24 cellular contexts compared by ENCODE assay signal in genomic region chr1:80365634-80366033, GRCh38.
"Had no signal": no experiment of that assay in that cellular context is flagged by ENCODE, and none has a peak within 500 bp of the region (broad histone marks: within the 10 kb centered on the region; RNA-seq: fewer than 3 reads in every experiment).

No MANE protein-coding gene starts in this region.

- DNase-seq: activated CD4-positive, alpha-beta T cell treated with anti-CD3 and anti-CD28 coated beads, Interleukin-2, amount 10 ng/mL, durations not matched to agents 24 days and 14 days; activated CD4-positive, alpha-beta T cell treated with anti-CD3 and anti-CD28 coated beads, Interleukin-2, amount 50 U/mL, for 4 hours; activated CD8-positive, alpha-beta T cell treated with anti-CD3 and anti-CD28 coated beads for 36 hours; activated gamma-delta T cell; activated naive CD4-positive, alpha-beta T cell treated with Interleukin-2 at 50 U/mL for 16 hours; activated naive CD8-positive, alpha-beta T cell treated with anti-CD3 and anti-CD28 coated beads, Interleukin-2, amount 10 ng/mL, durations not matched to agents 7 days and 5 days; activated T-cell treated with anti-CD3 and anti-CD28 coated beads, Interleukin-2, amount 50 U/mL, for 24 hours; body of pancreas; MM.1S; MV-4-11; NCI-H1092; NCI-H1436; NCI-H1694; NCI-H1930; NCI-H2081 treated with DMSO at 0.1 percent for 48 hours; NCI-H510A; NCI-H748 treated with DMSO at 0.1 percent for 48 hours; NK-92 treated with Interleukin-12 subunit alpha and Interleukin-12 subunit beta, amount 100 ng/mL, for 24 hours; PC-9; Right ventricle myocardium superior; T1000 had no signal

- H3K27me3 ChIP-seq: body of pancreas, breast epithelium had no signal

- H3K4me1 ChIP-seq: body of pancreas, breast epithelium had no signal

- H2AFZ ChIP-seq: PC-9 had no signal

- H3K27ac ChIP-seq: body of pancreas, breast epithelium, KMS-11, PC-9 had no signal

- H3K9me3 ChIP-seq: body of pancreas, breast epithelium had no signal

- H3K4me3 ChIP-seq: body of pancreas, breast epithelium, PC-9 had no signal

- H3K4me2 ChIP-seq: KMS-11, PC-9 had no signal

- ATAC-seq: activated CD8-positive, alpha-beta T cell treated with anti-CD3 and anti-CD28 coated beads for 36 hours; body of pancreas had no signal

- FAIRE-seq: astrocyte had no signal

- H3K9ac ChIP-seq: KMS-11 had no signal

- H3K36me3 ChIP-seq: breast epithelium had no signal
